Comparison of ENCODE assay signal across 9 cellular contexts in genomic region chr19:14530005-14530348, GRCh38. TPM values are rescaled to one million over a fixed set of nuclear protein-coding genes. Genes with fewer than 3 reads are reported as not detected.
DNase-seq lines count a peak whose midpoint lies in the region; ATAC-seq and TF ChIP-seq lines count a peak whose summit lies in the region.
"Had no signal": no experiment of that assay in that cellular context is flagged by ENCODE, and none has a peak within 500 bp of the region (broad histone marks: within the 10 kb centered on the region; RNA-seq: fewer than 3 reads in every experiment).

No MANE protein-coding gene starts in this region.

- H3K4me1 Mint-ChIP-seq in activated naive CD4-positive, alpha-beta T cell treated with anti-CD3 and anti-CD28 coated beads for 36 hours (ENCODE audit: low read depth) = peaks cover 48% of the 10 kb centered on the region
- peaks cover 33% of the 10 kb centered on the region for H3K4me1 Mint-ChIP-seq in activated CD4-positive, alpha-beta memory T cell treated with anti-CD3 and anti-CD28 coated beads for 36 hours (ENCODE audit: low read depth)

- H3K27ac ChIP-seq in heart left ventricle = peak overlapping the region; percentile 70 to 95 (median 86)
- peak overlapping the region; percentile 90 to 97 (median 94) for H3K27ac ChIP-seq in sigmoid colon

- CTCF ChIA-PET in activated naive CD4-positive, alpha-beta T cell treated with anti-CD3 and anti-CD28 coated beads for 36 hours (lab: Charles Lee) = no interaction called here
- CTCF ChIA-PET in activated CD4-positive, alpha-beta memory T cell treated with anti-CD3 and anti-CD28 coated beads for 36 hours (lab: Charles Lee) = interaction anchor here (0.6 to 2.7 kb wide), 3 partner anchors 18 to 26 kb away, joined by 3 to 11 read pairs (median 3); no protein-coding TSS in a partner anchor

- peak in 1 of 4 donors; percentile 0 for ATAC-seq in heart left ventricle
- no peak for ATAC-seq in GM21423 (IDR thresholded peaks at IDR 0.05; ENCODE audit: unreplicated experiment)

- no peak for DNase-seq in activated naive CD4-positive, alpha-beta T cell treated with anti-CD3 and anti-CD28 coated beads for 36 hours
- DNase-seq in activated naive CD4-positive, alpha-beta T cell treated with anti-CD3 and anti-CD28 coated beads, Interleukin-2, amount 50 U/mL, for 16 hours = no peak
- DNase-seq in activated CD4-positive, alpha-beta memory T cell treated with anti-CD3 and anti-CD28 coated beads for 36 hours = no peak
- DNase-seq in heart left ventricle (no peak), sigmoid colon (no peak), NCI-H187 treated with DMSO at 0.1 percent for 48 hours (lab: John Stamatoyannopoulos, UW) (no peak), pons (ENCODE audit: low spot score) (no peak)

- peaks cover 4% of the 10 kb centered on the region for H3K36me3 Mint-ChIP-seq in activated naive CD4-positive, alpha-beta T cell treated with anti-CD3 and anti-CD28 coated beads for 36 hours (ENCODE audit: low read depth)
- H3K36me3 Mint-ChIP-seq in activated CD4-positive, alpha-beta memory T cell treated with anti-CD3 and anti-CD28 coated beads for 36 hours = peaks cover 7% of the 10 kb centered on the region

- H3K9me3 ChIP-seq in heart left ventricle (no peaks in the 10 kb centered on the region), sigmoid colon (no peaks in the 10 kb centered on the region)

- H3K4me1 ChIP-seq in heart left ventricle (peaks cover 0 to 40% (median 24%) of the 10 kb centered on the region in 12 donors), sigmoid colon (peaks cover 0 to 14% (median 12%) of the 10 kb centered on the region in 4 donors)

- POLR2A ChIA-PET in activated CD4-positive, alpha-beta memory T cell treated with anti-CD3 and anti-CD28 coated beads for 36 hours (lab: Charles Lee) = interaction anchor here (1.2 kb wide), 1 partner anchor 12 kb away, joined by 7 read pairs; the partner anchor contains the start of gene DNAJB1

- 0% methylated on average over 15 to 18 of the region's 18 CpGs for WGBS in heart left ventricle, 4 donors
- 0% methylated on average over 18 of the region's 18 CpGs for WGBS in sigmoid colon, 2 donors

- H3K4me3 Mint-ChIP-seq in activated naive CD4-positive, alpha-beta T cell treated with anti-CD3 and anti-CD28 coated beads for 36 hours = peak overlapping the region; percentile 99
- H3K4me3 Mint-ChIP-seq in activated CD4-positive, alpha-beta memory T cell treated with anti-CD3 and anti-CD28 coated beads for 36 hours = peak overlapping the region; percentile 98

- H3K4me3 ChIP-seq in heart left ventricle (peak overlapping the region; percentile 57 to 91 (median 74)), sigmoid colon (peak overlapping the region; percentile 68 to 77 (median 74))

- H3K27me3 ChIP-seq in heart left ventricle (no peaks in the 10 kb centered on the region), sigmoid colon (no peaks in the 10 kb centered on the region)

- H3K27ac Mint-ChIP-seq in activated naive CD4-positive, alpha-beta T cell treated with anti-CD3 and anti-CD28 coated beads for 36 hours = peak overlapping the region; percentile 94
- H3K27ac Mint-ChIP-seq in activated CD4-positive, alpha-beta memory T cell treated with anti-CD3 and anti-CD28 coated beads for 36 hours = peak overlapping the region; percentile 95

- TF ChIP-seq EP300 in sigmoid colon (IDR thresholded peaks at IDR 0.05) = no peak

- H3K36me3 ChIP-seq in heart left ventricle = peaks cover 0 to 7% (median 0%) of the 10 kb centered on the region in 9 donors
- H3K36me3 ChIP-seq in sigmoid colon = no peaks in the 10 kb centered on the region

- H3K9me3 Mint-ChIP-seq in activated naive CD4-positive, alpha-beta T cell treated with anti-CD3 and anti-CD28 coated beads for 36 hours = no peaks in the 10 kb centered on the region
- no peaks in the 10 kb centered on the region for H3K9me3 Mint-ChIP-seq in activated CD4-positive, alpha-beta memory T cell treated with anti-CD3 and anti-CD28 coated beads for 36 hours

- TF ChIP-seq POLR2A in heart left ventricle (IDR thresholded peaks at IDR 0.05) (no peak), sigmoid colon (IDR thresholded peaks at IDR 0.05) (no peak)

- intact Hi-C loops in activated naive CD4-positive, alpha-beta T cell treated with anti-CD3 and anti-CD28 coated beads for 36 hours (cut with micrococcal nuclease) = no loop called here
- intact Hi-C loops in activated CD4-positive, alpha-beta memory T cell treated with anti-CD3 and anti-CD28 coated beads for 36 hours (cut with micrococcal nuclease) = no loop called here
- intact Hi-C loops in heart left ventricle (cut with DNase I) = no loop called here
- intact Hi-C loops in sigmoid colon (cut with DNase I) = no loop called here

- no peaks in the 10 kb centered on the region for H3K27me3 Mint-ChIP-seq in activated naive CD4-positive, alpha-beta T cell treated with anti-CD3 and anti-CD28 coated beads for 36 hours (ENCODE audit: low read depth)
- H3K27me3 Mint-ChIP-seq in activated CD4-positive, alpha-beta memory T cell treated with anti-CD3 and anti-CD28 coated beads for 36 hours = no peaks in the 10 kb centered on the region

- TF ChIP-seq CTCF in heart left ventricle (IDR thresholded peaks at IDR 0.05) = no peak
- no peak for TF ChIP-seq CTCF in sigmoid colon (IDR thresholded peaks at IDR 0.05)

RNA-seq across cellular contexts. Expression of gene TECR, which starts 0.6 kb away (rescaled TPM):
- total RNA-seq in activated naive CD4-positive, alpha-beta T cell treated with anti-CD3 and anti-CD28 coated beads for 36 hours = 100 to 1,000 TPM; 102 to 105 TPM
- 100 to 1,000 TPM; 120 TPM for total RNA-seq in activated CD4-positive, alpha-beta memory T cell treated with anti-CD3 and anti-CD28 coated beads for 36 hours
- total RNA-seq in heart left ventricle (10 to 100 TPM; 48.1 to 88.4 (median 71.7) TPM), sigmoid colon (10 to 100 TPM; 20.6 to 34.2 (median 30.0) TPM)
- polyA plus RNA-seq in heart left ventricle (100 to 1,000 TPM in 1 of 2 donors, 10 to 100 TPM in 1; 71.4 to 102 TPM), sigmoid colon (100 to 1,000 TPM in 1 of 3 donors, 10 to 100 TPM in 2; 32.4 to 139 (median 37.2) TPM)

RNA-seq across cellular contexts. Expression of gene DNAJB1, which starts 11.8 kb away (rescaled TPM):
- 10 to 100 TPM; 48.1 to 49.5 TPM for total RNA-seq in activated naive CD4-positive, alpha-beta T cell treated with anti-CD3 and anti-CD28 coated beads for 36 hours
- total RNA-seq in activated CD4-positive, alpha-beta memory T cell treated with anti-CD3 and anti-CD28 coated beads for 36 hours = 10 to 100 TPM; 71.2 to 76.5 TPM
- 10 to 100 TPM; 34.7 to 70.6 (median 44.8) TPM for total RNA-seq in heart left ventricle
- 10 to 100 TPM; 27.5 to 69.1 TPM for polyA plus RNA-seq in heart left ventricle
- 10 to 100 TPM; 44.6 to 69.3 (median 51.9) TPM for total RNA-seq in sigmoid colon
- 100 to 1,000 TPM in 1 of 3 donors, 10 to 100 TPM in 2; 70.9 to 118 (median 77.6) TPM for polyA plus RNA-seq in sigmoid colon

RNA-seq across cellular contexts. Expression of gene GIPC1, which starts 34.0 kb away (rescaled TPM):
- 10 to 100 TPM; 15.4 to 16.5 TPM for total RNA-seq in activated naive CD4-positive, alpha-beta T cell treated with anti-CD3 and anti-CD28 coated beads for 36 hours
- total RNA-seq in activated CD4-positive, alpha-beta memory T cell treated with anti-CD3 and anti-CD28 coated beads for 36 hours = 10 to 100 TPM; 31.5 to 35.2 TPM
- total RNA-seq in heart left ventricle (10 to 100 TPM; 44.9 to 82.7 (median 49.3) TPM), sigmoid colon (10 to 100 TPM; 65.1 to 97.7 (median 68.5) TPM)
- polyA plus RNA-seq in heart left ventricle (10 to 100 TPM; 54.9 to 87.4 TPM), sigmoid colon (100 to 1,000 TPM; 344 to 378 (median 351) TPM)

RNA-seq across cellular contexts. Expression of gene NDUFB7, which starts 41.9 kb away (rescaled TPM):
- total RNA-seq in activated naive CD4-positive, alpha-beta T cell treated with anti-CD3 and anti-CD28 coated beads for 36 hours = 100 to 1,000 TPM; 117 to 123 TPM
- 100 to 1,000 TPM; 118 to 130 TPM for total RNA-seq in activated CD4-positive, alpha-beta memory T cell treated with anti-CD3 and anti-CD28 coated beads for 36 hours
- total RNA-seq in heart left ventricle (1,000 to 10,000 TPM in 1 of 9 donors, 100 to 1,000 TPM in 8; 290 to 1,084 (median 402) TPM), sigmoid colon (100 to 1,000 TPM; 475 to 652 (median 564) TPM)
- polyA plus RNA-seq in heart left ventricle (1,000 to 10,000 TPM in 1 of 2 donors, 100 to 1,000 TPM in 1; 782 to 1,747 TPM), sigmoid colon (100 to 1,000 TPM; 601 to 853 (median 808) TPM)

RNA-seq across cellular contexts. Expression of gene CLEC17A, which starts 52.9 kb away (rescaled TPM):
- total RNA-seq in activated naive CD4-positive, alpha-beta T cell treated with anti-CD3 and anti-CD28 coated beads for 36 hours = under 1 TPM; 0.15 to 0.26 TPM
- under 1 TPM; 0.33 to 0.85 TPM for total RNA-seq in activated CD4-positive, alpha-beta memory T cell treated with anti-CD3 and anti-CD28 coated beads for 36 hours
- total RNA-seq in heart left ventricle (under 1 TPM in 1 of 9 donors, not detected in 8; 0.10 TPM), sigmoid colon (not detected)
- polyA plus RNA-seq in heart left ventricle (not detected), sigmoid colon (10 to 100 TPM in 1 of 3 donors, not detected in 2; 13.7 TPM)
- total RNA-seq: dermis microvascular lymphatic vessel endothelial cell had no signal
